Comparison of ENCODE assay signal across 33 cellular contexts in the genomic region with DNA sequence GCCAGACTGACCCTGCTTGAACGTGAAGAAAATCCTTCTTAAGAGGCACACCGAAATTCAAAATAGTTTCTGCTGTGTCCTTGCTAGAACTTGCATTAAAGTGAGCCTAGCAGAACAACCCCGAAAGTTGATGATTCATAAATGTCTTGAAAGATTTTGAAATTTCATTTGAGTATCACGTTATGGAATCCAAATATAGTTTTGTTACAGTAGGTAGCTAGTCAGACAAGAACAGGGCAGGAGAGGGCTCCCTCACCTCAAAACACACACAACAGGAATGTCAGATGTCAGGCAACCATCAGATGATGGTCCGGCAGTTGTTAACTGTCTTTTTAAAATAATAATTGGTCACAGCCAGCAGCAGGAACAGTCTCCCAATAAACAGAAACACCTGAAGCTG.
"Had no signal": no experiment of that assay in that cellular context is flagged by ENCODE, and none has a peak within 500 bp of the region (broad histone marks: within the 10 kb centered on the region; RNA-seq: fewer than 3 reads in every experiment).

No MANE protein-coding gene starts in this region.

- H3K4me2 ChIP-seq: KMS-11, PC-9 had no signal

- H3K4me3 ChIP-seq: MG63, PC-9, SJCRH30, SK-N-MC had no signal

- DNase-seq: Karpas-422, KBM-7, MG63, NCI-H1048, NCI-H1092 treated with DMSO at 0.1 percent for 48 hours, NCI-H1105 treated with DMSO at 0.1 percent for 48 hours, NCI-H1436, NCI-H146, NCI-H1694, NCI-H187, NCI-H1930, NCI-H2029 treated with DMSO at 0.1 percent for 48 hours, NCI-H2081 treated with DMSO at 0.1 percent for 48 hours, NCI-H2107, NCI-H2171, NCI-H226, NCI-H446 treated with DMSO at 0.1 percent for 48 hours, NCI-H510A, NCI-H524, NCI-H526, NCI-H69, NCI-H748 treated with DMSO at 0.1 percent for 48 hours, NCI-H82, PC-9, Right ventricle myocardium superior, SHP77 treated with DMSO at 0.1 percent for 48 hours, T-cell had no signal

- H3K4me1 ChIP-seq: SJCRH30 had no signal

- H3K36me3 ChIP-seq: MG63, SJCRH30 had no signal

- H3K27me3 Mint-ChIP-seq: T-cell had no signal

- H3K4me1 Mint-ChIP-seq: T-cell had no signal

- H3K27ac Mint-ChIP-seq: T-cell had no signal

- H3K36me3 Mint-ChIP-seq: T-cell had no signal

- H3K9me3 ChIP-seq: MG63, SJCRH30 had no signal

- H3K27ac ChIP-seq: KMS-11, PC-9, RWPE1, SJCRH30, SK-N-MC had no signal

- ATAC-seq: Panc1, SK-N-SH treated with all-trans-retinoic acid at 6 μM for 48 hours, T-cell had no signal

- H3K27me3 ChIP-seq: MG63, SJCRH30 had no signal

- H3K9ac ChIP-seq: KMS-11 had no signal

- H2AFZ ChIP-seq: PC-9 had no signal

- H3K4me3 Mint-ChIP-seq: T-cell had no signal
